8 cellular contexts compared by ENCODE assay signal in the genomic region with DNA sequence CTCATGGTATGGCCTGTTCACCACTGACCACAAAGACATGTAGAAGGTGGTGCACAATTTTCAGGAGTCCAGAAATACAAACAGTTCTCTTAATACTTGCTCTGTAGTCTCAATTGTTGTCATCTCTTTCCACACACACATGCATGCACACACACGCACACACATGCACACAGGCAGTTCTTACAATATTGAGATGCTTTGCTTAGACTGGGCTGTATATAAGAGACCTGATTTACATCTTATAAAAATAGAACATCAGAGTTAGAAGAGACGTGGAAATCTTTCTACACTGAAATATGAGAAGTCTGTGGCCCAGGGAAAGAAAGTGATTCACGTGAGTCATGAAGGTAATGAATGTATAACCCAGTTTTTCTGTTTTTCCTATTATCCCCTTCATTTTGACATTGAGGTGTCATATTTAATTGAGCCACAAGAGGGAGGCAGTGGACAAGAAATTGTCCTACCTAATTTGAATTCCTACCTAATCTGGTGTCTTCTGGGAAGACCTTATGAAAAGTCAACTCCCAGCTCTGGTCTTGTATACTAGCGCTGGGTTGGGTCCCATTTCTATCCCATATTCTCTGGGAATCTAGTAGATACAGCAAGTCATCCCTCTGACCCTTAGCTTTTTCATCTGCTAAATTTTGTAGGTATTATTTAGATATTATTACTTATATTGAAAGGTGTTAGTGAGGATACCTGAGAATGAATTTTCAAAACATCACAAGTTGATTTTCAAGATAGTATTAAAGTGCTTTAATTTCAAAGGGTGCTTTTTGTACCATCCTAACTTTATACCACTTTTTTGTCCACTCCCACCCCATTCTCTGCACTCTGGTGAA. TPM values are rescaled to one million over a fixed set of nuclear protein-coding genes. Genes with fewer than 3 reads are reported as not detected.
DNase-seq lines count a peak whose midpoint lies in the region; ATAC-seq, FAIRE-seq and TF ChIP-seq lines count a peak whose summit lies in the region.

No MANE protein-coding gene starts in this region.

- H2AK5ac ChIP-seq in H1 (ENCODE audit: low read depth, low read length): no peak overlapping the region

- no peak overlapping the region for H3K56ac ChIP-seq in H1 (replicated peaks; ENCODE audit: insufficient read length, low read depth, low read length)

- TF ChIP-seq RAD21 in H1 (IDR thresholded peaks at IDR 0.05 in 1 of 2, conservative IDR thresholded peaks at IDR 0.05 in 1 of 2; ENCODE audit: low read depth in 2 of 2, low read length in 2 of 2): peak; percentile 92

- TF ChIP-seq CTCF in OCI-LY7 (conservative IDR thresholded peaks at IDR 0.05; ENCODE audit: low read length) (peak; percentile 92), H1 (IDR thresholded peaks at IDR 0.05; ENCODE audit: control extremely low read depth in 1 of 3, insufficient read depth in 1 of 3, low read depth in 1 of 3, low read length in 3 of 3) (peak in 2 of 3 experiments; percentile 60 to 66; a peak in 3 of 4 replicates)

- peaks cover 0 to 16% (median 12%) of the 10 kb centered on the region in 5 donors for H3K27me3 Mint-ChIP-seq in naive thymus-derived CD4-positive, alpha-beta T cell

- H2BK20ac ChIP-seq in H1 (ENCODE audit: low read length): no peak overlapping the region

- peak; percentile 90 for FAIRE-seq in H1 (lab: Jason Lieb, UNC)

- peak; percentile 58 for ATAC-seq in naive thymus-derived CD4-positive, alpha-beta T cell
- no peak for ATAC-seq in GM19023 (IDR thresholded peaks at IDR 0.05; ENCODE audit: unreplicated experiment)
- no peak for ATAC-seq in HG03460 (IDR thresholded peaks at IDR 0.05; ENCODE audit: unreplicated experiment)

- H2AFZ ChIP-seq in OCI-LY7 (ENCODE audit: low read length) (no peak overlapping the region), H1 (ENCODE audit: low read length) (no peak overlapping the region)

- no peaks in the 10 kb centered on the region for H3K9me2 ChIP-seq in OCI-LY7 (ENCODE audit: insufficient read depth, low read length)

- H3K4ac ChIP-seq in H1 (replicated peaks; ENCODE audit: insufficient read length, low read depth, low read length): no peak overlapping the region

- H3K36me3 Mint-ChIP-seq in naive thymus-derived CD4-positive, alpha-beta T cell: no peaks in the 10 kb centered on the region

- no peaks in the 10 kb centered on the region for H4K20me1 ChIP-seq in OCI-LY7 (ENCODE audit: insufficient read depth, low read length)
- H4K20me1 ChIP-seq in H1 (replicated peaks in 1 of 2; ENCODE audit: control insufficient read depth in 1 of 2, insufficient read depth in 2 of 2, low read length in 2 of 2): no peaks in the 10 kb centered on the region

- CTCF ChIA-PET in HEK293T (lab: Yijun Ruan, JAX): interaction anchor here (0.7 to 1.0 kb wide), 2 partner anchors 14 to 366 kb away, joined by 3 to 4 read pairs; no protein-coding TSS in a partner anchor
- CTCF ChIA-PET in OCI-LY7 (lab: Charles Lee; ENCODE audit: unreplicated experiment): interaction anchor here (1.4 kb wide), 1 partner anchor 97 kb away, joined by 3 read pairs; no protein-coding TSS in a partner anchor
- CTCF ChIA-PET in H1 (lab: Charles Lee; ENCODE audit: partially characterized antibody): interaction anchor here (0.6 to 4.5 kb wide), 39 partner anchors 9 to 498 kb away, joined by 3 to 109 read pairs (median 4); a partner anchor contains a TSS
- CTCF ChIA-PET in naive thymus-derived CD4-positive, alpha-beta T cell (lab: Charles Lee): interaction anchor here (0.6 kb wide), 1 partner anchor 57 kb away, joined by 3 read pairs; no protein-coding TSS in a partner anchor

- intact Hi-C loops in OCI-LY7 (cut with micrococcal nuclease; ENCODE audit: unreplicated experiment): loop anchor here (1.0 to 5.0 kb wide), 5 partner anchors 67 to 491 kb away; a partner anchor contains a TSS
- intact Hi-C loops in naive thymus-derived CD4-positive, alpha-beta T cell (cut with micrococcal nuclease): no loop called here

- TF ChIP-seq EP300 in H1 (IDR thresholded peaks at IDR 0.05; ENCODE audit: borderline replicate concordance in 1 of 2, low read depth in 2 of 2, low read length in 2 of 2): no peak

- BruUV-seq in OCI-LY7 (replicated peaks; lab: Mats Ljungman, UMichigan): no TSS peak

- H3K23ac ChIP-seq in H1 (ENCODE audit: insufficient read length): no peak overlapping the region

- peak; percentile 47 for DNase-seq in SIG-M5 treated with dmso at 0.1 percent for 504 hours (lab: John Stamatoyannopoulos, UW; ENCODE audit: unreplicated experiment)
- DNase-seq in SIG-M5 (lab: John Stamatoyannopoulos, UW): no peak
- peak; percentile 42 for DNase-seq in HEK293T (ENCODE audit: extremely low spot score)
- DNase-seq in OCI-LY7 (ENCODE audit: low spot score): peak; percentile 61
- no peak for DNase-seq in H1 (ENCODE audit: low read depth in 1 of 2, low spot score in 2 of 2)
- peak in 2 of 9 donors; percentile 5 to 10 for DNase-seq in naive thymus-derived CD4-positive, alpha-beta T cell

- H2BK120ac ChIP-seq in H1 (replicated peaks; ENCODE audit: low read depth, low read length): no peak overlapping the region

- H3K4me3 ChIP-seq in OCI-LY7 (ENCODE audit: low read depth, low read length, poor library complexity, severe bottlenecking): no peak overlapping the region
- no peak overlapping the region for H3K4me3 ChIP-seq in H1 (ENCODE audit: extremely low read depth in 1 of 4, insufficient read depth in 2 of 4, low read depth in 3 of 4, low read length in 4 of 4)
- no peak overlapping the region for H3K4me3 ChIP-seq in naive thymus-derived CD4-positive, alpha-beta T cell (ENCODE audit: low read length)

- H3K4me1 ChIP-seq in OCI-LY7 (ENCODE audit: insufficient read depth, low read length, poor library complexity, severe bottlenecking): no peaks in the 10 kb centered on the region
- peaks cover 0 to 3% (median 0%) of the 10 kb centered on the region in 4 experiments; a peak in 1 of 7 replicates for H3K4me1 ChIP-seq in H1 (replicated peaks in 1 of 4; ENCODE audit: control insufficient read depth in 3 of 4, insufficient read depth in 4 of 4, low read length in 3 of 4)
- no peaks in the 10 kb centered on the region for H3K4me1 ChIP-seq in naive thymus-derived CD4-positive, alpha-beta T cell (ENCODE audit: control insufficient read depth in 2 of 2, insufficient read depth in 2 of 2, low read length in 2 of 2)

- H3K4me3 Mint-ChIP-seq in naive thymus-derived CD4-positive, alpha-beta T cell: no peak overlapping the region

- H2BK15ac ChIP-seq in H1 (ENCODE audit: low read length): no peak overlapping the region

- H3K79me2 ChIP-seq in OCI-LY7 (ENCODE audit: insufficient read depth, low read depth, low read length): no peaks in the 10 kb centered on the region
- H3K79me2 ChIP-seq in H1 (ENCODE audit: control insufficient read depth in 1 of 2, insufficient read depth in 2 of 2, low read length in 2 of 2): no peaks in the 10 kb centered on the region

- 40% methylated on average over 4 of the region's 4 CpGs; no CpG with 5 or more reads in 1 of the 2 experiments for WGBS in H1 (ENCODE audit: extremely low coverage in 1 of 2, insufficient coverage in 1 of 2, insufficient read length in 1 of 2, insufficient replicate concordance in 2 of 2, low coverage in 1 of 2, low lambda C conversion rate in 2 of 2, missing lambda C conversion rate in 1 of 2), 2 experiments

- H3K18ac ChIP-seq in H1 (ENCODE audit: extremely low read depth, low read length): no peak overlapping the region

- peaks cover 0 to 6% (median 2%) of the 10 kb centered on the region in 11 donors for H3K9me3 Mint-ChIP-seq in naive thymus-derived CD4-positive, alpha-beta T cell

- no peaks in the 10 kb centered on the region; the same call in 1 of the 2 replicates for H3K23me2 ChIP-seq in H1 (ENCODE audit: low read depth, low read length)

- H2BK5ac ChIP-seq in H1 (ENCODE audit: low read depth, low read length): no peak overlapping the region

- H3K4me1 Mint-ChIP-seq in naive thymus-derived CD4-positive, alpha-beta T cell: peaks cover 0 to 2% (median 0%) of the 10 kb centered on the region in 7 donors

- H4K8ac ChIP-seq in H1 (ENCODE audit: extremely low read depth, insufficient read depth, low read length): no peak overlapping the region

- H3K4me2 ChIP-seq in OCI-LY7 (ENCODE audit: low read length) (no peak overlapping the region), H1 (ENCODE audit: insufficient read depth in 1 of 2, low read depth in 2 of 2, low read length in 2 of 2) (no peak overlapping the region)

- no peaks in the 10 kb centered on the region for H3K79me1 ChIP-seq in H1 (ENCODE audit: low read depth, low read length)

- H3K14ac ChIP-seq in H1 (ENCODE audit: insufficient read length): no peak overlapping the region

- H3K36me3 ChIP-seq in OCI-LY7 (ENCODE audit: insufficient read depth, low read length) (no peaks in the 10 kb centered on the region), H1 (ENCODE audit: control insufficient read depth in 2 of 4, insufficient read depth in 4 of 4, low read length in 3 of 4) (no peaks in the 10 kb centered on the region)
- H3K36me3 ChIP-seq in naive thymus-derived CD4-positive, alpha-beta T cell (ENCODE audit: control insufficient read depth in 2 of 3, insufficient read depth in 3 of 3, low read length in 3 of 3): no peaks in the 10 kb centered on the region

- H3K27ac ChIP-seq in OCI-LY7 (ENCODE audit: low read depth, low read length, poor library complexity, severe bottlenecking) (no peak overlapping the region), H1 (ENCODE audit: low read depth, low read length) (no peak overlapping the region)
- no peak overlapping the region for H3K27ac ChIP-seq in naive thymus-derived CD4-positive, alpha-beta T cell (ENCODE audit: low read depth, low read length)

- H3K9me3 ChIP-seq in OCI-LY7 (ENCODE audit: low read length): no peaks in the 10 kb centered on the region
- H3K9me3 ChIP-seq in H1 (ENCODE audit: insufficient read depth in 2 of 2, low read depth in 1 of 2, low read length in 1 of 2): no peaks in the 10 kb centered on the region
- no peaks in the 10 kb centered on the region for H3K9me3 ChIP-seq in naive thymus-derived CD4-positive, alpha-beta T cell (ENCODE audit: control insufficient read depth in 2 of 3, low read length in 3 of 3)

- H3K9ac ChIP-seq in H1 (replicated peaks in 1 of 4; ENCODE audit: extremely low read depth in 1 of 4, low read depth in 3 of 4, low read length in 3 of 4): no peak overlapping the region

- no peak overlapping the region for H4K5ac ChIP-seq in H1 (ENCODE audit: insufficient read length, low read depth, low read length)

- no peak overlapping the region for H4K91ac ChIP-seq in H1 (replicated peaks; ENCODE audit: insufficient read length, low read length)

- H3K27me3 ChIP-seq in H1 (replicated peaks in 1 of 4; ENCODE audit: control insufficient read depth in 3 of 4, extremely low read depth in 1 of 4, insufficient read depth in 3 of 4, low read length in 3 of 4): no peaks in the 10 kb centered on the region; a peak in 1 of 7 replicates
- H3K27me3 ChIP-seq in naive thymus-derived CD4-positive, alpha-beta T cell (ENCODE audit: control insufficient read depth in 2 of 2, insufficient read depth in 2 of 2, low read length in 2 of 2): peaks cover 0 to 4% of the 10 kb centered on the region in 2 donors

- no peak overlapping the region for H2BK12ac ChIP-seq in H1 (ENCODE audit: low read depth, low read length)

- no peak for TF ChIP-seq POLR2A in H1 (IDR thresholded peaks at IDR 0.05; ENCODE audit: control extremely low read depth in 1 of 2, low read depth in 2 of 2, low read length in 2 of 2)

- POLR2A ChIA-PET in HEK293T (lab: Yijun Ruan, JAX): no interaction called here
- POLR2A ChIA-PET in OCI-LY7 (lab: Charles Lee): no interaction called here
- POLR2A ChIA-PET in H1 (lab: Charles Lee; ENCODE audit: partially characterized antibody): no interaction called here
- POLR2A ChIA-PET in naive thymus-derived CD4-positive, alpha-beta T cell (lab: Charles Lee): no interaction called here

- H3K27ac Mint-ChIP-seq in naive thymus-derived CD4-positive, alpha-beta T cell: no peak overlapping the region

RNA-seq across cellular contexts. Expression of a gene that starts 14.9 kb away (rescaled TPM):
- 0.51 TPM in 1 of 2 replicates, not detected in the other for total RNA-seq in OCI-LY7 (2014; rRNA removed; shearing (Covaris generic))
- total RNA-seq in OCI-LY7 (2022): not detected in 2 replicates
- not detected in 2 replicates for total RNA-seq in H1 (2021; fragmentation: NEBNext Ultra II Directional; extraction: Animal tissue kit (Norgen Biotek cat#: 25700))
- not detected in 2 replicates for polyA plus RNA-seq in H1 (2011; rRNA removed)
- polyA plus RNA-seq in H1 (2011; cell fraction: cytosol; rRNA removed): not detected
- polyA plus RNA-seq in H1 (2011; cell fraction: nucleus; rRNA removed): not detected
- polyA plus RNA-seq in H1 (2012, experiment 1 of 2): not detected in 4 replicates
- not detected for polyA plus RNA-seq in H1 (2012, experiment 2 of 2)
- not detected for polyA plus RNA-seq in H1 (2013, experiment 1 of 2)
- polyA plus RNA-seq in H1 (2013, experiment 2 of 2): not detected
- polyA minus RNA-seq in H1 (2011; rRNA and poly(A)+ RNA removed): not detected in 2 replicates
- polyA minus RNA-seq in H1 (2011; cell fraction: cytosol; rRNA and poly(A)+ RNA removed): not detected
- polyA minus RNA-seq in H1 (2011; cell fraction: nucleus; rRNA and poly(A)+ RNA removed): not detected
- total RNA-seq in naive thymus-derived CD4-positive, alpha-beta T cell: 1 to 10 TPM in 1 of 5 experiments, under 1 TPM in 3, not detected in 1; 0.62 to 6.9 (median 0.87) TPM
- not detected for polyA plus RNA-seq in naive thymus-derived CD4-positive, alpha-beta T cell

RNA-seq across cellular contexts. Expression of a gene that starts 22.7 kb away (rescaled TPM):
- not detected in 2 replicates for total RNA-seq in OCI-LY7 (2014; rRNA removed; shearing (Covaris generic))
- total RNA-seq in OCI-LY7 (2022): not detected in 2 replicates
- not detected in 2 replicates for total RNA-seq in H1 (2021; fragmentation: NEBNext Ultra II Directional; extraction: Animal tissue kit (Norgen Biotek cat#: 25700))
- not detected in 2 replicates for polyA plus RNA-seq in H1 (2011; rRNA removed)
- polyA plus RNA-seq in H1 (2011; cell fraction: cytosol; rRNA removed): not detected
- 0.17 TPM for polyA plus RNA-seq in H1 (2011; cell fraction: nucleus; rRNA removed)
- polyA plus RNA-seq in H1 (2012, experiment 1 of 2): not detected in 4 replicates
- not detected for polyA plus RNA-seq in H1 (2012, experiment 2 of 2)
- not detected for polyA plus RNA-seq in H1 (2013, experiment 1 of 2)
- 0.11 TPM for polyA plus RNA-seq in H1 (2013, experiment 2 of 2)
- not detected in 2 replicates for polyA minus RNA-seq in H1 (2011; rRNA and poly(A)+ RNA removed)
- polyA minus RNA-seq in H1 (2011; cell fraction: cytosol; rRNA and poly(A)+ RNA removed): not detected
- polyA minus RNA-seq in H1 (2011; cell fraction: nucleus; rRNA and poly(A)+ RNA removed): not detected
- 1 to 10 TPM in 2 of 5 experiments, under 1 TPM in 1, not detected in 2; 0.19 to 9.2 (median 2.1) TPM for total RNA-seq in naive thymus-derived CD4-positive, alpha-beta T cell
- polyA plus RNA-seq in naive thymus-derived CD4-positive, alpha-beta T cell: not detected

Comparison
In these comparisons a context has a peak if more than half of its experiments do, and no peak if none do; other contexts are left out.
1. DNase-seq: peak in SIG-M5 treated with dmso at 0.1 percent for 504 hours (single experiment), HEK293T (single experiment) and OCI-LY7 (single experiment); none in SIG-M5 (single experiment) and H1 (0 of 2).